ENCODE assay signal across 12 cellular contexts in the genomic region with DNA sequence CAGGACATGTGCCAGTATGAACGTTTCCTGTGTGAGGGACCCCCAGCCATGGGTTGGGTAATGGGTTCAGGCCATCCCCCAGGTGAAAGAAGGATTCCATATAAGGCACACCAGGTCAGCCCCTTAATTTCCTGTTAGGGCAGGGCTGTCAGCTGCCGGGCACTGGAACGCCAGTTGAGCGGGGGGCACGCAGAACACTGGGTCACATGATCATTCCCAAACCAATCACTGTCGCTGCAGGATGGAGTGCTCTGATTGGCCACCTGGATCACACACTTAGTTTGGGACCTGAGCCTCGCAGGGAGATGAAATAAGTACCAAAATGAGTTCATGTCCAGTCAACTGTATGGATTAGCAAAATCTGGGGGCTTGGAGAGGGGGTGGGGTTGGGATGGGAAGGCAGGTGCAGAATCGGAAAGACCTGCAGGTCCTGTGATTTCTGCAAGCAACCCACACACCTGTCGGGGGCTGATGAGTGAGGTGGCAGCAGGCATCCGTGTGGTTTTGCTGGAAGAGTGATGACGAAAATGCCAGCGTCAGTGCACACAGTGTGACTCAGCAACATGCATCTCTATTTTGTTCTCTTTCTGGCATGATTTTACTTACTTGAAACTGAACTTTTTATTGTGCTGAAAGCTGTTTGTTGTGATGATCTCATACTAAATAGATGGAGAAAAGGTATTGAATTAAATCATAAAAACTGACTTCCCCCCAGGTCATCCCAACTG. TPM values are rescaled to one million over a fixed set of nuclear protein-coding genes. Genes with fewer than 3 reads are reported as not detected.
DNase-seq lines count a peak whose midpoint lies in the region; ATAC-seq, FAIRE-seq and TF ChIP-seq lines count a peak whose summit lies in the region.
"Had no signal": no experiment of that assay in that cellular context is flagged by ENCODE, and none has a peak within 500 bp of the region (broad histone marks: within the 10 kb centered on the region; RNA-seq: fewer than 3 reads in every experiment).

No MANE protein-coding gene starts in this region.

- WGBS in H1 (ENCODE audit: extremely low coverage in 1 of 2, insufficient coverage in 1 of 2, insufficient read length in 1 of 2, insufficient replicate concordance in 2 of 2, low coverage in 1 of 2, low lambda C conversion rate in 2 of 2, missing lambda C conversion rate in 1 of 2), 2 experiments, result 78% methylated on average over 12 of the region's 12 CpGs; no CpG with 5 or more reads in 1 of the 2 experiments

- TF ChIP-seq POLR2A in NB4 (IDR thresholded peaks at IDR 0.05; ENCODE audit: extremely low read depth, insufficient read length) (no peak), H1 (IDR thresholded peaks at IDR 0.05; ENCODE audit: control extremely low read depth in 1 of 2, low read depth in 2 of 2, low read length in 2 of 2) (no peak)

- H4K20me1 ChIP-seq in H1 (replicated peaks in 1 of 2; ENCODE audit: control insufficient read depth in 1 of 2, insufficient read depth in 2 of 2, low read length in 2 of 2), result no peaks in the 10 kb centered on the region

- no peak overlapping the region for H2AFZ ChIP-seq in H1 (ENCODE audit: low read length)

- no peak overlapping the region for H2BK12ac ChIP-seq in H1 (ENCODE audit: low read depth, low read length)

- no peak overlapping the region for H2AK5ac ChIP-seq in H1 (ENCODE audit: low read depth, low read length)

- peaks cover 9% of the 10 kb centered on the region for H3K4me1 Mint-ChIP-seq in activated T-cell treated with anti-CD3 and anti-CD28 coated beads, Interleukin-2, amount 50 U/mL, for 72 hours (ENCODE audit: low read depth)
- H3K4me1 Mint-ChIP-seq in activated T-cell treated with anti-CD3 and anti-CD28 coated beads, Interleukin-2, amount 50 U/mL, for 24 hours (ENCODE audit: low read depth), result peaks cover 5% of the 10 kb centered on the region

- TF ChIP-seq CTCF in NB4 (IDR thresholded peaks at IDR 0.05; ENCODE audit: low read depth, low read length), result no peak
- no peak for TF ChIP-seq CTCF in H1 (IDR thresholded peaks at IDR 0.05; ENCODE audit: control extremely low read depth in 1 of 3, insufficient read depth in 1 of 3, low read depth in 1 of 3, low read length in 3 of 3)

- H3K18ac ChIP-seq in H1 (ENCODE audit: extremely low read depth, low read length), result no peak overlapping the region

- peaks cover 17% of the 10 kb centered on the region for H3K27me3 Mint-ChIP-seq in activated T-cell treated with anti-CD3 and anti-CD28 coated beads, Interleukin-2, amount 50 U/mL, for 72 hours (ENCODE audit: low read depth)
- H3K27me3 Mint-ChIP-seq in activated T-cell treated with anti-CD3 and anti-CD28 coated beads, Interleukin-2, amount 50 U/mL, for 24 hours, result peaks cover 31% of the 10 kb centered on the region

- peak overlapping the region in 1 of 2 experiments; percentile 39; a peak in 2 of 4 replicates for H3K4me2 ChIP-seq in H1 (ENCODE audit: insufficient read depth in 1 of 2, low read depth in 2 of 2, low read length in 2 of 2)

- DNase-seq in activated T-cell treated with anti-CD3 and anti-CD28 coated beads, Interleukin-2, amount 50 U/mL, for 72 hours, result peak; percentile 32 to 34
- no peak for DNase-seq in activated T-cell treated with anti-CD3 and anti-CD28 coated beads, Interleukin-2, amount 50 U/mL, for 24 hours
- DNase-seq in NB4 (ENCODE audit: low read depth) (peak; percentile 46), H1 (ENCODE audit: low read depth in 1 of 2, low spot score in 2 of 2) (no peak), skeletal muscle cell (ENCODE audit: low read depth) (peak; percentile 19)
- no peak for DNase-seq in NK-92 treated with Interleukin-12 subunit alpha and Interleukin-12 subunit beta, amount 100 ng/mL, for 24 hours (lab: John Stamatoyannopoulos, UW)
- DNase-seq: C1 segment of cervical spinal cord, dorsolateral prefrontal cortex, NCI-H510A treated with DMSO at 0.1 percent for 48 hours had no signal

- H2BK20ac ChIP-seq in H1 (ENCODE audit: low read length), result no peak overlapping the region

- peaks cover 0 to 2% of the 10 kb centered on the region in 2 donors for H3K9me3 Mint-ChIP-seq in activated T-cell treated with anti-CD3 and anti-CD28 coated beads, Interleukin-2, amount 50 U/mL, for 72 hours
- H3K9me3 Mint-ChIP-seq in activated T-cell treated with anti-CD3 and anti-CD28 coated beads, Interleukin-2, amount 50 U/mL, for 24 hours, result no peaks in the 10 kb centered on the region
- H3K9me3 Mint-ChIP-seq: activated T-helper 2 cell treated with anti-CD3 and anti-CD28 coated beads, Interferon-gamma antibody, Interleukin-2, Interleukin-4, amounts not matched to agents 10 μg/mL and 5 μg/mL and 100 μg/mL, durations not matched to agents 14 hours and 24 hours and 36 hours had no signal

- no peak overlapping the region for H3K27ac Mint-ChIP-seq in activated T-cell treated with anti-CD3 and anti-CD28 coated beads, Interleukin-2, amount 50 U/mL, for 72 hours
- no peak overlapping the region for H3K27ac Mint-ChIP-seq in activated T-cell treated with anti-CD3 and anti-CD28 coated beads, Interleukin-2, amount 50 U/mL, for 24 hours

- no peaks in the 10 kb centered on the region for H3K79me2 ChIP-seq in H1 (ENCODE audit: control insufficient read depth in 1 of 2, insufficient read depth in 2 of 2, low read length in 2 of 2)

- no peaks in the 10 kb centered on the region for H3K79me1 ChIP-seq in H1 (ENCODE audit: low read depth, low read length)

- H4K8ac ChIP-seq in H1 (ENCODE audit: extremely low read depth, insufficient read depth, low read length), result peak overlapping the region; percentile 45; the same call in 1 of the 2 replicates

- no peaks in the 10 kb centered on the region for H3K36me3 Mint-ChIP-seq in activated T-cell treated with anti-CD3 and anti-CD28 coated beads, Interleukin-2, amount 50 U/mL, for 72 hours (ENCODE audit: insufficient read depth in 2 of 2)
- H3K36me3 Mint-ChIP-seq in activated T-cell treated with anti-CD3 and anti-CD28 coated beads, Interleukin-2, amount 50 U/mL, for 24 hours (ENCODE audit: low read depth), result no peaks in the 10 kb centered on the region

- H3K9me3 ChIP-seq in H1 (ENCODE audit: insufficient read depth in 2 of 2, low read depth in 1 of 2, low read length in 1 of 2), result no peaks in the 10 kb centered on the region

- H3K23ac ChIP-seq in H1 (ENCODE audit: insufficient read length), result no peak overlapping the region

- no peak for TF ChIP-seq RAD21 in H1 (IDR thresholded peaks at IDR 0.05 in 1 of 2, conservative IDR thresholded peaks at IDR 0.05 in 1 of 2; ENCODE audit: low read depth in 2 of 2, low read length in 2 of 2)

- H3K27me3 ChIP-seq in H1 (replicated peaks in 1 of 4; ENCODE audit: control insufficient read depth in 3 of 4, extremely low read depth in 1 of 4, insufficient read depth in 3 of 4, low read length in 3 of 4), result peaks cover 0 to 3% (median 0%) of the 10 kb centered on the region in 4 experiments; a peak in 1 of 7 replicates

- no peak overlapping the region for H2BK15ac ChIP-seq in H1 (ENCODE audit: low read length)

- no peak overlapping the region for H3K56ac ChIP-seq in H1 (replicated peaks; ENCODE audit: insufficient read length, low read depth, low read length)

- POLR2A ChIA-PET in H1 (lab: Charles Lee; ENCODE audit: partially characterized antibody), result no interaction called here

- H3K4me3 Mint-ChIP-seq in activated T-cell treated with anti-CD3 and anti-CD28 coated beads, Interleukin-2, amount 50 U/mL, for 72 hours, result no peak overlapping the region
- H3K4me3 Mint-ChIP-seq in activated T-cell treated with anti-CD3 and anti-CD28 coated beads, Interleukin-2, amount 50 U/mL, for 24 hours, result no peak overlapping the region

- H3K9ac ChIP-seq in H1 (replicated peaks in 1 of 4; ENCODE audit: extremely low read depth in 1 of 4, low read depth in 3 of 4, low read length in 3 of 4), result no peak overlapping the region

- no peak overlapping the region for H4K91ac ChIP-seq in H1 (replicated peaks; ENCODE audit: insufficient read length, low read length)

- H3K4ac ChIP-seq in H1 (replicated peaks; ENCODE audit: insufficient read length, low read depth, low read length), result no peak overlapping the region

- ATAC-seq in activated T-cell treated with anti-CD3 and anti-CD28 coated beads, Interleukin-2, amount 50 U/mL, for 72 hours (replicated peaks in 1 of 2), result peak; percentile 75 to 79
- no peak for ATAC-seq in GM18511 (IDR thresholded peaks at IDR 0.05; ENCODE audit: unreplicated experiment)
- no peak for ATAC-seq in GM21447 (IDR thresholded peaks at IDR 0.05; ENCODE audit: unreplicated experiment)

- H3K4me1 ChIP-seq in H1 (replicated peaks in 1 of 4; ENCODE audit: control insufficient read depth in 3 of 4, insufficient read depth in 4 of 4, low read length in 3 of 4), result no peaks in the 10 kb centered on the region

- H3K14ac ChIP-seq in H1 (ENCODE audit: insufficient read length), result no peak overlapping the region

- no peak overlapping the region for H2BK5ac ChIP-seq in H1 (ENCODE audit: low read depth, low read length)

- no peak for TF ChIP-seq EP300 in H1 (IDR thresholded peaks at IDR 0.05; ENCODE audit: borderline replicate concordance in 1 of 2, low read depth in 2 of 2, low read length in 2 of 2)

- H3K36me3 ChIP-seq in H1 (ENCODE audit: control insufficient read depth in 2 of 4, insufficient read depth in 4 of 4, low read length in 3 of 4), result no peaks in the 10 kb centered on the region

- CTCF ChIA-PET in H1 (lab: Charles Lee; ENCODE audit: partially characterized antibody), result no interaction called here

- no peak overlapping the region for H4K5ac ChIP-seq in H1 (ENCODE audit: insufficient read length, low read depth, low read length)

- H3K4me3 ChIP-seq in NB4 (ENCODE audit: low read depth, low read length), result no peak overlapping the region
- no peak overlapping the region for H3K4me3 ChIP-seq in H1 (ENCODE audit: extremely low read depth in 1 of 4, insufficient read depth in 2 of 4, low read depth in 3 of 4, low read length in 4 of 4)
- no peak overlapping the region for H3K4me3 ChIP-seq in skeletal muscle cell (ENCODE audit: low read depth, low read length)
- H3K4me3 ChIP-seq: dorsolateral prefrontal cortex had no signal

- FAIRE-seq in H1 (lab: Jason Lieb, UNC), result no peak

- no peaks in the 10 kb centered on the region for H3K23me2 ChIP-seq in H1 (ENCODE audit: low read depth, low read length)

- no peak overlapping the region for H2BK120ac ChIP-seq in H1 (replicated peaks; ENCODE audit: low read depth, low read length)

- H3K27ac ChIP-seq in H1 (ENCODE audit: low read depth, low read length), result no peak overlapping the region
- H3K27ac ChIP-seq: dorsolateral prefrontal cortex had no signal

RNA-seq across cellular contexts. Expression of gene RNF212, which starts 32.2 kb away (rescaled TPM):
- 1 to 10 TPM; 2.3 to 3.9 TPM for total RNA-seq in activated T-cell treated with anti-CD3 and anti-CD28 coated beads, Interleukin-2, amount 50 U/mL, for 72 hours
- 3.4 and 3.9 TPM in 2 replicates for total RNA-seq in H1 (2021; fragmentation: NEBNext Ultra II Directional; extraction: Animal tissue kit (Norgen Biotek cat#: 25700))
- 3.7 and 5.4 TPM in 2 replicates for polyA plus RNA-seq in H1 (2011; rRNA removed)
- polyA plus RNA-seq in H1 (2011; cell fraction: cytosol; rRNA removed), result 4.5 TPM
- 8.3 TPM for polyA plus RNA-seq in H1 (2011; cell fraction: nucleus; rRNA removed)
- polyA plus RNA-seq in H1 (2012, experiment 1 of 2), result 4.8 to 8.3 TPM (median 7.1 TPM) in 4 replicates
- 3.2 TPM for polyA plus RNA-seq in H1 (2012, experiment 2 of 2)
- polyA plus RNA-seq in H1 (2013, experiment 1 of 2), result 5.7 TPM
- polyA plus RNA-seq in H1 (2013, experiment 2 of 2), result 6.7 TPM
- 0.82 and 4.0 TPM in 2 replicates for polyA minus RNA-seq in H1 (2011; rRNA and poly(A)+ RNA removed)
- polyA minus RNA-seq in H1 (2011; cell fraction: cytosol; rRNA and poly(A)+ RNA removed), result 4.0 TPM
- 4.8 TPM for polyA minus RNA-seq in H1 (2011; cell fraction: nucleus; rRNA and poly(A)+ RNA removed)

Comparison
In these comparisons a context has a peak if more than half of its experiments do, and no peak if none do; other contexts are left out.
1. DNase-seq: peak in activated T-cell treated with anti-CD3 and anti-CD28 coated beads, Interleukin-2, amount 50 U/mL, for 72 hours (2 of 2), NB4 (single experiment) and skeletal muscle cell (single experiment); none in activated T-cell treated with anti-CD3 and anti-CD28 coated beads, Interleukin-2, amount 50 U/mL, for 24 hours (single experiment), H1 (0 of 2) and NK-92 treated with Interleukin-12 subunit alpha and Interleukin-12 subunit beta, amount 100 ng/mL, for 24 hours (single experiment).
2. ATAC-seq: peak in activated T-cell treated with anti-CD3 and anti-CD28 coated beads, Interleukin-2, amount 50 U/mL, for 72 hours (2 of 2); none in GM18511 (single experiment) and GM21447 (single experiment).